ENCODE assay signal across 2 cellular contexts in genomic region chr1:56331207-56331891, GRCh38.
TF ChIP-seq lines count a peak whose summit lies in the region.

No MANE protein-coding gene starts in this region.

TF ChIP-seq in SK-N-SH treated with all-trans-retinoic acid at 6 μM for 48 hours, 23 proteins besides CTCF, POLR2A, EP300 and RAD21 (continued from another document):
- TF ChIP-seq TSHZ2 (CRISPR knock-in tag; IDR thresholded peaks at IDR 0.05) = no peak
- no peak for TF ChIP-seq TOX (CRISPR knock-in tag; IDR thresholded peaks at IDR 0.05; ENCODE audit: borderline replicate concordance)
- no peak for TF ChIP-seq SNAI2 (CRISPR knock-in tag; IDR thresholded peaks at IDR 0.05)
- no peak for TF ChIP-seq GLIS3 (CRISPR knock-in tag; IDR thresholded peaks at IDR 0.05)
- no peak for TF ChIP-seq ESRRG (CRISPR knock-in tag; IDR thresholded peaks at IDR 0.05)
- TF ChIP-seq PPARA (CRISPR knock-in tag; IDR thresholded peaks at IDR 0.05; ENCODE audit: borderline replicate concordance) = no peak
- no peak for TF ChIP-seq ARNTL (CRISPR knock-in tag; IDR thresholded peaks at IDR 0.05; ENCODE audit: borderline replicate concordance, low read depth)

TF ChIP-seq in HepG2, 621 proteins besides CTCF, POLR2A, EP300 and RAD21 (continued from another document):
- TF ChIP-seq ZNF224 (CRISPR knock-in tag; IDR thresholded peaks at IDR 0.05) (no peak), ZNF713 (CRISPR knock-in tag; IDR thresholded peaks at IDR 0.05) (no peak), NCOA5 (CRISPR knock-in tag; IDR thresholded peaks at IDR 0.05) (no peak), AGO1 (IDR thresholded peaks at IDR 0.05; ENCODE audit: low read depth, low read length, poor library complexity, severe bottlenecking) (no peak), ZNF136 (CRISPR knock-in tag; IDR thresholded peaks at IDR 0.05; ENCODE audit: low read depth) (no peak), ZFP1 (CRISPR knock-in tag; IDR thresholded peaks at IDR 0.05) (no peak), BRCA1 (CRISPR knock-in tag; IDR thresholded peaks at IDR 0.05) (no peak), SUZ12 (IDR thresholded peaks at IDR 0.05; ENCODE audit: low read depth, low read length) (no peak), GMEB1 (CRISPR knock-in tag; IDR thresholded peaks at IDR 0.05; ENCODE audit: borderline replicate concordance) (no peak), CSRNP1 (CRISPR knock-in tag; IDR thresholded peaks at IDR 0.05) (no peak), REPIN1 (CRISPR knock-in tag; IDR thresholded peaks at IDR 0.05; ENCODE audit: borderline replicate concordance, low read depth) (no peak), ASH2L (IDR thresholded peaks at IDR 0.05; ENCODE audit: insufficient read length, low read depth, low read length) (peak; percentile 92), ZNF580 (CRISPR knock-in tag; IDR thresholded peaks at IDR 0.05; ENCODE audit: borderline replicate concordance, low read depth) (0 out of 2 replicates have a peak, but pooled peaks have one; percentile 6), STAG1 (CRISPR knock-in tag; IDR thresholded peaks at IDR 0.05) (0 out of 2 replicates have a peak, but pooled peaks have one; percentile 2), BHLHE40 (IDR thresholded peaks at IDR 0.05; ENCODE audit: low read length) (no peak), ZHX2 (IDR thresholded peaks at IDR 0.05; ENCODE audit: low read depth) (no peak), ZHX2 (CRISPR knock-in tag; IDR thresholded peaks at IDR 0.05; ENCODE audit: borderline replicate concordance) (no peak), XBP1 (CRISPR knock-in tag; IDR thresholded peaks at IDR 0.05) (no peak), PPARG (CRISPR knock-in tag; conservative IDR thresholded peaks at IDR 0.05) (no peak), BCLAF1 (IDR thresholded peaks at IDR 0.05) (no peak), SIX1 (CRISPR knock-in tag; IDR thresholded peaks at IDR 0.05; ENCODE audit: borderline replicate concordance) (peak; percentile 73; the same call in 1 of the 2 replicates), ZKSCAN1 (IDR thresholded peaks at IDR 0.05; ENCODE audit: low read length) (no peak), ZNF709 (CRISPR knock-in tag; IDR thresholded peaks at IDR 0.05) (0 out of 2 replicates have a peak, but pooled peaks have one; percentile 19), PBX3 (CRISPR knock-in tag; IDR thresholded peaks at IDR 0.05; ENCODE audit: borderline replicate concordance) (no peak), ZNF326 (CRISPR knock-in tag; IDR thresholded peaks at IDR 0.05; ENCODE audit: borderline replicate concordance) (no peak), MAFK (conservative IDR thresholded peaks at IDR 0.05 in 1 of 2, IDR thresholded peaks at IDR 0.05 in 1 of 2; ENCODE audit: low read length in 2 of 2) (no peak), ZNF792 (CRISPR knock-in tag; IDR thresholded peaks at IDR 0.05) (no peak), MED8 (CRISPR knock-in tag; IDR thresholded peaks at IDR 0.05; ENCODE audit: insufficient replicate concordance) (no peak), FIP1L1 (IDR thresholded peaks at IDR 0.05; ENCODE audit: borderline replicate concordance, insufficient read depth, low read depth, low read length) (no peak), HHEX (CRISPR knock-in tag; IDR thresholded peaks at IDR 0.05) (no peak), ZNF605 (CRISPR knock-in tag; IDR thresholded peaks at IDR 0.05) (no peak), ZNF614 (CRISPR knock-in tag; IDR thresholded peaks at IDR 0.05; ENCODE audit: borderline replicate concordance) (peak; percentile 13; the same call in 1 of the 2 replicates), HOXA9 (CRISPR knock-in tag; IDR thresholded peaks at IDR 0.05; ENCODE audit: borderline replicate concordance) (no peak), MZF1 (CRISPR knock-in tag; IDR thresholded peaks at IDR 0.05; ENCODE audit: borderline replicate concordance) (no peak), E2F2 (CRISPR knock-in tag; IDR thresholded peaks at IDR 0.05; ENCODE audit: borderline replicate concordance) (no peak)
